Comparison of ENCODE assay signal across 1 cellular context in genomic region chr12:104503191-104503590, GRCh38.
TF ChIP-seq lines count a peak whose summit lies in the region.

No MANE protein-coding gene starts in this region.

TF ChIP-seq in SK-N-SH, 30 proteins besides CTCF, POLR2A, EP300 and RAD21 (continued from another document):
- TF ChIP-seq TAF1 (IDR thresholded peaks at IDR 0.05; ENCODE audit: borderline replicate concordance, low read depth, low read length) (no peak), TEAD4 (IDR thresholded peaks at IDR 0.05; ENCODE audit: borderline replicate concordance, insufficient read depth) (no peak)
